ENCODE assay signal across 28 cellular contexts in the genomic region with DNA sequence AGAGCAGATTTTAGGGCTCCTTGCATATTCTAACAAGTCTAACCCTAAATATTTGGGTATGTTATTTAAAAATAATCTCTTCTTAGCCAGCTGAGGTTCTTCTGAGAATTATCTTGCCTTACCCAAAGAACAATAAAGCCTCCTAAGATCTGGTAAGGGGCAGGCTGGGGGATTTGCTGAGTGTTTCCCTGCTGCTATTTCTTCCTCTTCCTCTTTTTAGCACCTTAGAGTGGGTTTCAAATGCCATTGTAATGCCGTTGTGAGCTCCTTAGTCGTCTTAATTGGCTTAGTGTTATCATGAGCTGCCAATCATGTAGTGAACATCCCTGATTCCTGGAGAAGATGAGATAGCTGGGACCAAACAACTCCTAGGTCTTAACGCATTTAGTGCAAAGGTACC.
DNase-seq lines count a peak whose midpoint lies in the region; ATAC-seq and TF ChIP-seq lines count a peak whose summit lies in the region.
"Had no signal": no experiment of that assay in that cellular context is flagged by ENCODE, and none has a peak within 500 bp of the region (broad histone marks: within the 10 kb centered on the region; RNA-seq: fewer than 3 reads in every experiment).

No MANE protein-coding gene starts in this region.

- no peak for TF ChIP-seq CTCF in WERI-Rb-1 (IDR thresholded peaks at IDR 0.05; ENCODE audit: low read depth, low read length)

- no peak for ATAC-seq in GM18858 (IDR thresholded peaks at IDR 0.05; ENCODE audit: unreplicated experiment)
- ATAC-seq: activated CD8-positive, alpha-beta T cell treated with anti-CD3 and anti-CD28 coated beads, Interleukin-2, amount 10 ng/mL, durations not matched to agents 7 days and 5 days; activated naive CD4-positive, alpha-beta T cell treated with anti-CD3 and anti-CD28 coated beads, Interleukin-2, amount 50 U/mL, for 72 hours; left lobe of liver; upper lobe of right lung had no signal

- H3K27me3 ChIP-seq in WERI-Rb-1 (ENCODE audit: insufficient read depth, low read depth, severe bottlenecking): no peaks in the 10 kb centered on the region
- H3K27me3 ChIP-seq: esophagus muscularis mucosa, suprapubic skin, upper lobe of right lung had no signal

- H3K9me3 ChIP-seq in WERI-Rb-1 (ENCODE audit: severe bottlenecking): no peaks in the 10 kb centered on the region
- H3K9me3 ChIP-seq: esophagus muscularis mucosa, suprapubic skin, upper lobe of right lung had no signal

- no peak overlapping the region for H3K27ac ChIP-seq in WERI-Rb-1
- H3K27ac ChIP-seq: C4-2B, esophagus muscularis mucosa, RWPE1, SK-N-MC, suprapubic skin, upper lobe of right lung had no signal

- no peak overlapping the region for H3K4me3 ChIP-seq in WERI-Rb-1 (ENCODE audit: low read depth, low read length)
- H3K4me3 ChIP-seq: esophagus muscularis mucosa, SK-N-MC, smooth muscle cell, suprapubic skin, upper lobe of right lung had no signal

- no peaks in the 10 kb centered on the region for H3K36me3 ChIP-seq in WERI-Rb-1
- H3K36me3 ChIP-seq: esophagus muscularis mucosa, suprapubic skin, upper lobe of right lung had no signal

- peak; percentile 21 for DNase-seq in SKM-1 (lab: John Stamatoyannopoulos, UW; ENCODE audit: unreplicated experiment)
- no peak for DNase-seq in SKM-1 treated with dmso at 0.1 percent for 144 hours (lab: John Stamatoyannopoulos, UW; ENCODE audit: unreplicated experiment)
- peak; percentile 41 to 78 for DNase-seq in NOMO-1 (lab: John Stamatoyannopoulos, UW; ENCODE audit: unreplicated experiment in 2 of 2)
- DNase-seq in WERI-Rb-1: peak; percentile 41
- DNase-seq in DMS153 (lab: John Stamatoyannopoulos, UW): no peak
- no peak for DNase-seq in activated effector memory CD4-positive, alpha-beta T cell treated with Interleukin-2 at 50 U/mL for 16 hours
- DNase-seq in CD1c-positive myeloid dendritic cell (ENCODE audit: extremely low spot score): no peak
- DNase-seq: 8988T; activated CD4-positive, alpha-beta T cell treated with anti-CD3 and anti-CD28 coated beads for 4 hours; activated CD8-positive, alpha-beta T cell treated with anti-CD3 and anti-CD28 coated beads, Interleukin-2, amount 10 ng/mL, durations not matched to agents 7 days and 5 days; foreskin fibroblast; H9; head of caudate nucleus; NCI-H1105; NCI-H187 treated with DMSO at 0.1 percent for 48 hours; NCI-H2171; NCI-H526; stimulated activated naive CD4-positive, alpha-beta T cell treated with Interleukin-2 at 50 U/mL for 16 hours; upper lobe of right lung had no signal

Comparison
In these comparisons a context has a peak if more than half of its experiments do, and no peak if none do; other contexts are left out.
1. DNase-seq: peak in SKM-1 (single experiment), NOMO-1 (2 of 2) and WERI-Rb-1 (single experiment); none in SKM-1 treated with dmso at 0.1 percent for 144 hours (single experiment), DMS153 (single experiment), activated effector memory CD4-positive, alpha-beta T cell treated with Interleukin-2 at 50 U/mL for 16 hours (single experiment) and CD1c-positive myeloid dendritic cell (single experiment).